Comparison of ENCODE assay signal across 8 cellular contexts in genomic region chr6:33314515-33314942, GRCh38. TPM values are rescaled to one million over a fixed set of nuclear protein-coding genes. Genes with fewer than 3 reads are reported as not detected.
A peak's percentile ranks its signal among the peaks of the same experiment; 100 is the strongest.
DNase-seq lines count a peak whose midpoint lies in the region; ATAC-seq, FAIRE-seq and TF ChIP-seq lines count a peak whose summit lies in the region.

No MANE protein-coding gene starts in this region.

- H3K36me3 ChIP-seq in neutrophil, result peaks cover 38% of the 10 kb centered on the region
- peaks cover 7 to 33% (median 10%) of the 10 kb centered on the region in 3 donors for H3K36me3 ChIP-seq in tibial artery

- H3K9me3 ChIP-seq in neutrophil, result no peaks in the 10 kb centered on the region
- no peaks in the 10 kb centered on the region for H3K9me3 ChIP-seq in tibial artery

- H3K27ac ChIP-seq in C4-2B (peak overlapping the region; percentile 93), foreskin keratinocyte (peak overlapping the region; percentile 86), neutrophil (peak overlapping the region; percentile 100), tibial artery (peak overlapping the region; percentile 95)

- peak; percentile 31 for ATAC-seq in HG03354 (IDR thresholded peaks at IDR 0.05; ENCODE audit: poor library complexity, severe bottlenecking, unreplicated experiment)
- peak; percentile 42 for ATAC-seq in foreskin keratinocyte
- no peak for ATAC-seq in HG03378 (IDR thresholded peaks at IDR 0.05; ENCODE audit: unreplicated experiment)

- H3K4me1 ChIP-seq in foreskin keratinocyte, result peaks cover 20% of the 10 kb centered on the region
- peaks cover 66 to 73% of the 10 kb centered on the region in 2 experiments for H3K4me1 ChIP-seq in neutrophil (ENCODE audit: control insufficient read depth in 1 of 2, insufficient read depth in 1 of 2, low read depth in 1 of 2, low read length in 1 of 2)
- peaks cover 0 to 59% (median 44%) of the 10 kb centered on the region in 4 donors for H3K4me1 ChIP-seq in tibial artery

- H3K27me3 ChIP-seq in foreskin keratinocyte (no peaks in the 10 kb centered on the region), neutrophil (no peaks in the 10 kb centered on the region), tibial artery (no peaks in the 10 kb centered on the region)

- peak overlapping the region; percentile 91 to 92 for H3K4me3 ChIP-seq in neutrophil (ENCODE audit: low read depth in 1 of 2, low read length in 1 of 2)
- peak overlapping the region; percentile 83 to 94 for H3K4me3 ChIP-seq in tibial artery

- no peak for TF ChIP-seq CTCF in C4-2B (conservative IDR thresholded peaks at IDR 0.05)
- TF ChIP-seq CTCF in foreskin keratinocyte (conservative IDR thresholded peaks at IDR 0.05), result no peak
- TF ChIP-seq CTCF in neutrophil (IDR thresholded peaks at IDR 0.05), result no peak
- no peak for TF ChIP-seq CTCF in tibial artery (IDR thresholded peaks at IDR 0.05)

- FAIRE-seq in RCC 7860 (lab: Jason Lieb, UNC), result no peak

- DNase-seq in RCC 7860 (ENCODE audit: low spot score), result peak; percentile 79
- DNase-seq in activated naive CD4-positive, alpha-beta T cell treated with Interleukin-2 at 50 U/mL for 16 hours, result peak; percentile 74
- peak; percentile 80 for DNase-seq in foreskin keratinocyte
- DNase-seq in tibial artery, result peak; percentile 81 to 82

- intact Hi-C loops in tibial artery (cut with DNase I; ENCODE audit: low total_unique reads), result loop anchor here (10.0 kb wide), 1 partner anchor 110 kb away; the partner anchor contains the start of gene SYNGAP1

RNA-seq across cellular contexts. Expression of gene TAPBP, which starts 0.7 kb away (rescaled TPM):
- total RNA-seq in foreskin keratinocyte, result 87.4 and 105 TPM in 2 replicates
- 61.7 and 64.0 TPM in 2 replicates for polyA plus RNA-seq in foreskin keratinocyte

RNA-seq across cellular contexts. Expression of gene ZBTB22, which starts 3.0 kb away (rescaled TPM):
- 9.5 and 10.9 TPM in 2 replicates for total RNA-seq in foreskin keratinocyte
- polyA plus RNA-seq in foreskin keratinocyte, result 8.4 and 9.0 TPM in 2 replicates

RNA-seq across cellular contexts. Expression of gene DAXX, which starts 8.2 kb away (rescaled TPM):
- total RNA-seq in foreskin keratinocyte, result 57.6 and 59.2 TPM in 2 replicates
- polyA plus RNA-seq in foreskin keratinocyte, result 47.8 and 51.2 TPM in 2 replicates

RNA-seq across cellular contexts. Expression of gene RGL2, which starts 15.8 kb away (rescaled TPM):
- total RNA-seq in foreskin keratinocyte, result 30.4 and 31.0 TPM in 2 replicates
- 23.1 and 24.4 TPM in 2 replicates for polyA plus RNA-seq in foreskin keratinocyte

RNA-seq across cellular contexts. Expression of gene PFDN6, which starts 25.1 kb away (rescaled TPM):
- 76.8 and 89.5 TPM in 2 replicates for total RNA-seq in foreskin keratinocyte
- 169 TPM in 2 replicates for polyA plus RNA-seq in foreskin keratinocyte
